In the genomic region with DNA sequence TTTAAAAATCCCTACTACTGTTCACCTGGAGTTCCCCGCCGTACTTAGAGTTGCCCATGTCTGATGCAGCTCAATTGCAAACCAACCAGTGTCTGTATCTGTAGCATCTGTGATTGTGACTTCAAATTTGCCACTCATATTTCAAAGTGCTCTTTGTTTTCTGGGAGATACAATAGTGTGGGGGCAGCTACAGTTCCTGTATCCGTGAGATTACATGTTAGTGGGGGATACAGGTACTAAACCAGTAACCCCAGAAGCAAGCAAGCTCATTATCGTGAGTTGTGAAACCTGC, we compare ENCODE assay signal across 10 cellular contexts.
DNase-seq lines count a peak whose midpoint lies in the region; ATAC-seq, FAIRE-seq and TF ChIP-seq lines count a peak whose summit lies in the region.
"Had no signal": no experiment of that assay in that cellular context is flagged by ENCODE, and none has a peak within 500 bp of the region (broad histone marks: within the 10 kb centered on the region; RNA-seq: fewer than 3 reads in every experiment).

No MANE protein-coding gene starts in this region.

- DNase-seq in A549 (ENCODE audit: low read depth in 1 of 2, low spot score in 1 of 2), result no peak
- no peak for DNase-seq in colonic mucosa
- no peak for DNase-seq in NCI-H1694 treated with DMSO at 0.1 percent for 48 hours (lab: John Stamatoyannopoulos, UW)

- TF ChIP-seq CTCF in A549 (IDR thresholded peaks at IDR 0.05), result no peak; the same call in 2 of the 3 replicates
- TF ChIP-seq CTCF in KMS-11 (conservative IDR thresholded peaks at IDR 0.05; ENCODE audit: low read depth, low read length), result peak; percentile 24; the same call in 1 of the 2 replicates
- peak; percentile 11 for TF ChIP-seq CTCF in colonic mucosa (IDR thresholded peaks at IDR 0.05)
- TF ChIP-seq CTCF in nephron (IDR thresholded peaks at IDR 0.05; ENCODE audit: unreplicated experiment in 3 of 3), result peak in 1 of 3 experiments; percentile 3

- TF ChIP-seq RAD21 in A549 (conservative IDR thresholded peaks at IDR 0.05 in 1 of 2, IDR thresholded peaks at IDR 0.05 in 1 of 2), result no peak

- no peaks in the 10 kb centered on the region for H4K20me1 ChIP-seq in KMS-11 (ENCODE audit: insufficient read depth)

- peaks cover 3% of the 10 kb centered on the region; the same call in 1 of the 3 replicates for H3K4me1 ChIP-seq in A549
- no peaks in the 10 kb centered on the region for H3K4me1 ChIP-seq in KMS-11 (ENCODE audit: low read depth, poor library complexity, severe bottlenecking)
- no peaks in the 10 kb centered on the region for H3K4me1 ChIP-seq in colonic mucosa

- peaks cover 25% of the 10 kb centered on the region for H3K4me1 Mint-ChIP-seq in nephron

- H3K9me3 Mint-ChIP-seq in nephron, result peaks cover 3% of the 10 kb centered on the region

- no peak overlapping the region for H3K4me3 Mint-ChIP-seq in nephron

- H3K27me3 Mint-ChIP-seq in nephron (ENCODE audit: low read depth), result peaks cover 8% of the 10 kb centered on the region

- CTCF ChIA-PET in A549 (lab: Yijun Ruan, JAX), result interaction anchor here (0.7 to 4.8 kb wide), 45 partner anchors 8 to 491 kb away, joined by 3 to 41 read pairs (median 4); no protein-coding TSS in a partner anchor

- no peak overlapping the region for H3K9ac ChIP-seq in KMS-11
- no peak overlapping the region for H3K9ac ChIP-seq in colonic mucosa (ENCODE audit: low read depth in 2 of 2, low read length in 2 of 2)

- no peaks in the 10 kb centered on the region for H3K79me2 ChIP-seq in KMS-11 (ENCODE audit: insufficient read depth, low read depth)

- ATAC-seq in A549 (no peak), HG03045 (IDR thresholded peaks at IDR 0.05; ENCODE audit: unreplicated experiment) (no peak), HG02938 (IDR thresholded peaks at IDR 0.05; ENCODE audit: unreplicated experiment) (no peak)
- ATAC-seq: Panc1 had no signal

- TF ChIP-seq EP300 in A549 (IDR thresholded peaks at IDR 0.05), result no peak

- POLR2A ChIA-PET in A549 (lab: Yijun Ruan, JAX), result interaction anchor here (0.8 to 1.2 kb wide), 2 partner anchors 315 to 368 kb away, joined by 3 to 4 read pairs; no protein-coding TSS in a partner anchor

- intact Hi-C loops in colonic mucosa (cut with DNase I), result loop anchor here (5.0 kb wide), 1 partner anchor 90 kb away; no protein-coding TSS in a partner anchor

- H3K27ac ChIP-seq in A549, result peak overlapping the region; percentile 42 to 66; a peak in 5 of 6 replicates
- H3K27ac ChIP-seq in KMS-11, result no peak overlapping the region
- no peak overlapping the region for H3K27ac ChIP-seq in colonic mucosa
- H3K27ac ChIP-seq: SK-N-MC had no signal

- H3K36me3 ChIP-seq in KMS-11 (ENCODE audit: insufficient read depth) (no peaks in the 10 kb centered on the region), colonic mucosa (no peaks in the 10 kb centered on the region)
- H3K36me3 ChIP-seq: MG63 had no signal

- FAIRE-seq in A549 (lab: Jason Lieb, UNC), result no peak

- H3K4me3 ChIP-seq in A549 (no peak overlapping the region), KMS-11 (IDR thresholded peaks at IDR 0.05; ENCODE audit: insufficient read depth, low read depth, low read length) (no peak overlapping the region), colonic mucosa (no peak overlapping the region)
- H3K4me3 ChIP-seq: MG63, SK-N-MC had no signal

- no peaks in the 10 kb centered on the region for H3K36me3 Mint-ChIP-seq in nephron (ENCODE audit: low read depth)

- no peak overlapping the region for H2AFZ ChIP-seq in KMS-11 (ENCODE audit: low read depth)

- peak overlapping the region; percentile 20 to 54 (median 23) for H3K27ac Mint-ChIP-seq in nephron

- no peak for TF ChIP-seq POLR2A in A549 (IDR thresholded peaks at IDR 0.05; ENCODE audit: low read length)

- H3K4me2 ChIP-seq in A549 (no peak overlapping the region), KMS-11 (no peak overlapping the region)

- H3K9me3 ChIP-seq in A549 (no peaks in the 10 kb centered on the region), colonic mucosa (no peaks in the 10 kb centered on the region)
- H3K9me3 ChIP-seq: MG63 had no signal

- H3K27me3 ChIP-seq in KMS-11 (ENCODE audit: insufficient read depth, low read depth), result no peaks in the 10 kb centered on the region; the same call in 1 of the 2 replicates
- no peaks in the 10 kb centered on the region for H3K27me3 ChIP-seq in colonic mucosa
- H3K27me3 ChIP-seq: MG63 had no signal

- 54% methylated on average over 4 of the region's 4 CpGs for WGBS in A549 (ENCODE audit: missing lambda C conversion rate)

TF ChIP-seq in A549, 52 proteins besides CTCF, POLR2A, EP300 and RAD21:
- TF ChIP-seq HDAC2 (IDR thresholded peaks at IDR 0.05) (no peak), FOSL2 (IDR thresholded peaks at IDR 0.05) (no peak), FOSL2 (CRISPR knock-in tag; IDR thresholded peaks at IDR 0.05) (no peak), RFX5 (IDR thresholded peaks at IDR 0.05) (no peak)

Comparison
In these comparisons a context has a peak if more than half of its experiments do, and no peak if none do; other contexts are left out.
1. H3K27ac ChIP-seq: peak in A549 (2 of 2); none in KMS-11 (single experiment) and colonic mucosa (single experiment).